ENCODE assay signal across 21 cellular contexts in the genomic region with DNA sequence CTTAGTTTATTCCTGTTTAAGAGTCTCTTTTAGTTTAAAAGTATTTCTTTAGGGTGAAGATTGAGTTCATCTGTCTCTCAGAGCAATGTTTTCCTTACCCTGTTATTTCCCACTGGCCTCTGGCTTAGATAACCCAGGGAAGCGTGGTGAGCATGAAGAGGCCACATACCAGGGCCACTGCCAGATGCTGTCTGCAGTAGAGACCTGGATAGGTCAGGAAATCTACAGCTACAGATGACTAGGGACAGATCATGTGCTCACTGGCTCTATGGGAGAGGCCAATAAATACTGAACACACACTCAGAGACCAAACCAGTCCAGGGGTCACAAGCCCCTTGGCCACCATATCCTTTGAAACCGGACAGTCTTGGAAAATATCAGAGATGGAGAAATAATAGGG.
A peak's percentile ranks its signal among the peaks of the same experiment; 100 is the strongest.
DNase-seq lines count a peak whose midpoint lies in the region; ATAC-seq, FAIRE-seq and TF ChIP-seq lines count a peak whose summit lies in the region.
"Had no signal": no experiment of that assay in that cellular context is flagged by ENCODE, and none has a peak within 500 bp of the region (broad histone marks: within the 10 kb centered on the region; RNA-seq: fewer than 3 reads in every experiment).

No MANE protein-coding gene starts in this region.

- H3K4me1 ChIP-seq in spleen: no peaks in the 10 kb centered on the region
- H3K4me1 ChIP-seq: HAP-1 had no signal

- no peak for TF ChIP-seq CTCF in spleen (IDR thresholded peaks at IDR 0.05 in 8 of 11, conservative IDR thresholded peaks at IDR 0.05 in 3 of 11)

- H3K4me3 Mint-ChIP-seq in activated naive CD4-positive, alpha-beta T cell treated with anti-CD3 and anti-CD28 coated beads, Interleukin-2, amount 50 U/mL, for 24 hours: no peak overlapping the region
- H3K4me3 Mint-ChIP-seq in activated T-helper 17 cell treated with anti-CD3 and anti-CD28 coated beads, Interleukin-2, amount 50 U/mL, for 72 hours: no peak overlapping the region
- H3K4me3 Mint-ChIP-seq: CD14-positive monocyte; CD8-positive, alpha-beta memory T cell had no signal

- no peak for ATAC-seq in activated T-helper 17 cell treated with anti-CD3 and anti-CD28 coated beads, Interleukin-2, amount 50 U/mL, for 72 hours (replicated peaks)
- ATAC-seq: GM12878 had no signal

- H3K4me1 Mint-ChIP-seq in activated naive CD4-positive, alpha-beta T cell treated with anti-CD3 and anti-CD28 coated beads, Interleukin-2, amount 50 U/mL, for 24 hours: peaks cover 60% of the 10 kb centered on the region
- H3K4me1 Mint-ChIP-seq in activated T-helper 17 cell treated with anti-CD3 and anti-CD28 coated beads, Interleukin-2, amount 50 U/mL, for 72 hours: peaks cover 16% of the 10 kb centered on the region
- H3K4me1 Mint-ChIP-seq: CD14-positive monocyte had no signal

- peaks cover 4% of the 10 kb centered on the region for H3K9me3 Mint-ChIP-seq in activated naive CD4-positive, alpha-beta T cell treated with anti-CD3 and anti-CD28 coated beads, Interleukin-2, amount 50 U/mL, for 24 hours
- peaks cover 6% of the 10 kb centered on the region for H3K9me3 Mint-ChIP-seq in activated T-helper 17 cell treated with anti-CD3 and anti-CD28 coated beads, Interleukin-2, amount 50 U/mL, for 72 hours

- no peak overlapping the region for H3K4me3 ChIP-seq in spleen
- H3K4me3 ChIP-seq: GM12878, GM23248, HAP-1 had no signal

- peaks cover 24% of the 10 kb centered on the region for H3K36me3 Mint-ChIP-seq in activated naive CD4-positive, alpha-beta T cell treated with anti-CD3 and anti-CD28 coated beads, Interleukin-2, amount 50 U/mL, for 24 hours
- peaks cover 33% of the 10 kb centered on the region for H3K36me3 Mint-ChIP-seq in activated T-helper 17 cell treated with anti-CD3 and anti-CD28 coated beads, Interleukin-2, amount 50 U/mL, for 72 hours (ENCODE audit: low read depth)
- H3K36me3 Mint-ChIP-seq: CD14-positive monocyte had no signal

- 75 to 91% (median 78%) methylated on average over 2 of the region's 2 CpGs for WGBS in spleen, 5 donors

- H3K27me3 ChIP-seq in spleen (replicated peaks in 1 of 7): no peaks in the 10 kb centered on the region

- intact Hi-C loops in spleen (cut with DNase I; ENCODE audit: low total_unique reads): no loop called here

- H3K36me3 ChIP-seq in spleen: no peaks in the 10 kb centered on the region
- H3K36me3 ChIP-seq: HAP-1 had no signal

- no peak for TF ChIP-seq POLR2A in spleen (IDR thresholded peaks at IDR 0.05)

- no peak overlapping the region for H3K27ac ChIP-seq in spleen
- H3K27ac ChIP-seq: GM23248, HL-60 had no signal

- peaks cover 0 to 8% (median 0%) of the 10 kb centered on the region in 8 donors for H3K9me3 ChIP-seq in spleen
- H3K9me3 ChIP-seq: HAP-1 had no signal

- FAIRE-seq in GM18507 (lab: Jason Lieb, UNC): peak; percentile 9
- FAIRE-seq: A204.1, GM19239 had no signal

- peak overlapping the region; percentile 18 for H3K27ac Mint-ChIP-seq in activated naive CD4-positive, alpha-beta T cell treated with anti-CD3 and anti-CD28 coated beads, Interleukin-2, amount 50 U/mL, for 24 hours
- peak overlapping the region; percentile 1 for H3K27ac Mint-ChIP-seq in activated T-helper 17 cell treated with anti-CD3 and anti-CD28 coated beads, Interleukin-2, amount 50 U/mL, for 72 hours
- H3K27ac Mint-ChIP-seq: CD14-positive monocyte had no signal

- no peaks in the 10 kb centered on the region for H3K27me3 Mint-ChIP-seq in activated naive CD4-positive, alpha-beta T cell treated with anti-CD3 and anti-CD28 coated beads, Interleukin-2, amount 50 U/mL, for 24 hours
- no peaks in the 10 kb centered on the region for H3K27me3 Mint-ChIP-seq in activated T-helper 17 cell treated with anti-CD3 and anti-CD28 coated beads, Interleukin-2, amount 50 U/mL, for 72 hours
- H3K27me3 Mint-ChIP-seq: CD8-positive, alpha-beta memory T cell had no signal

- DNase-seq in activated naive CD4-positive, alpha-beta T cell treated with Interleukin-2 at 50 U/mL for 16 hours: no peak
- DNase-seq in GM18507 (ENCODE audit: extremely low spot score, insufficient read length, low read depth) (no peak), C1 segment of cervical spinal cord (lab: John Stamatoyannopoulos, UW) (no peak), spleen (no peak), ecto neural progenitor cell (ENCODE audit: low spot score) (no peak)
- DNase-seq: ACHN; CD8-positive, alpha-beta memory T cell; COR-L47; DMS 273 treated with DMSO at 0.1 percent for 48 hours; DMS53; DND-41; EL; GM23248 had no signal
